Comparison of ENCODE assay signal across 20 cellular contexts in the genomic region with DNA sequence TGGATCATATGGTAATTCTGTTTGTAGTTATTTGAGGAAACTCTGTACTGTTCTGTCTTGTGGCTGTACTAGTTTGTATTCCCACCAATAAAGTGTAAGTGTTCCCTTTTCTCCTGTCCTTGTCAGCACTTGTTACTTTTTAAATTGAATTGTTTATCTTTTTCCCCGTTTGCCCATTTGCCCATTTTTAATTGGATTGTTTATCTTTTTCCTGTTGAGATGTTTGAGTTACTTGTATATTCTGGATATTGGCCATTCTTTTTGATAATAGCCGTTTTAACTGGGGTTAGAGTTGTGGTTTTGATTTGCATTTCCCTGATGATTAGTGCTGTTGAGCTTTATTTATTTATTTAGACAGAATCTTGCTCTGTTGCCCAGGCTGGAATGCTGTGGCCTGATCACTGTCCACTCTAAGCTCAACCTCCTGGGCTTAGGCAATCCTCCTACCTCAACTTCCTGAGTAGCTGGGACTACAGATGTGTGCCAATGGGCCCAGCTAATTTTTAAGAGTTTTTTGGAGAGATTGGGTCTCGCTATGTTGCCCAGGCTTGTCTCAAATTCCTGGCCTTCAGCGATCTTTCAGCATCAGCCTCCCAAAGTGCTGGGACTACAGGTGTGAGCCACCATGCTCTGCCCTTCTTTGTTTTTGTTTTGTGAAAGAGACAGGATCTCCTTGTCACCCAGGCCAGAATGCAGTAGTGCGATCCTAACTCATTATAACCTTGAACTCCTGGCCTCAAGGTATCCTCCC. TPM values are rescaled to one million over a fixed set of nuclear protein-coding genes. Genes with fewer than 3 reads are reported as not detected.
A peak's percentile ranks its signal among the peaks of the same experiment; 100 is the strongest.
DNase-seq lines count a peak whose midpoint lies in the region; ATAC-seq and TF ChIP-seq lines count a peak whose summit lies in the region.
"Had no signal": no experiment of that assay in that cellular context is flagged by ENCODE, and none has a peak within 500 bp of the region (broad histone marks: within the 10 kb centered on the region; RNA-seq: fewer than 3 reads in every experiment).

No MANE protein-coding gene starts in this region.

- H2BK15ac ChIP-seq in IMR-90 (ENCODE audit: low read depth, low read length): peak overlapping the region; percentile 17; the same call in 1 of the 3 replicates

- dilution Hi-C loops in IMR-90 (cut with HindIII; ENCODE audit: low sequenced_read_pairs, unreplicated experiment): no loop called here

- TF ChIP-seq POLR2A in IMR-90 (IDR thresholded peaks at IDR 0.05; ENCODE audit: low read depth, low read length) (no peak), right lobe of liver (IDR thresholded peaks at IDR 0.05) (no peak), breast epithelium (IDR thresholded peaks at IDR 0.05) (no peak)

- WGBS in IMR-90 (ENCODE audit: extremely low coverage in 2 of 2, insufficient read length in 1 of 2), 2 experiments: no CpG with 5 or more reads among the region's 5 CpGs
- WGBS in right lobe of liver (ENCODE audit: insufficient coverage, low coverage, low lambda C conversion rate, missing lambda C conversion rate): 49% methylated on average over 3 of the region's 5 CpGs

- no TSS peak for BruUV-seq in IMR-90 (replicated peaks; lab: Mats Ljungman, UMichigan)

- H3K79me1 ChIP-seq in IMR-90 (ENCODE audit: low read depth in 1 of 2, low read length in 2 of 2): peaks cover 13 to 73% of the 10 kb centered on the region in 2 experiments; a peak in 3 of 4 replicates

- H4K91ac ChIP-seq in IMR-90 (ENCODE audit: insufficient read depth, low read depth, low read length): no peak overlapping the region

- CTCF ChIA-PET in IMR-90 (lab: Yijun Ruan, JAX) (no interaction called here), GM10248 (lab: Yijun Ruan, JAX) (interaction anchor here (0.9 kb wide), 1 partner anchor 9 kb away, joined by 3 read pairs; no protein-coding TSS in a partner anchor)

- no peaks in the 10 kb centered on the region for H3K27me3 ChIP-seq in IMR-90 (ENCODE audit: control insufficient read depth, insufficient read depth, low read length)
- no peaks in the 10 kb centered on the region for H3K27me3 ChIP-seq in right lobe of liver
- H3K27me3 ChIP-seq in breast epithelium: no peaks in the 10 kb centered on the region

- no peak overlapping the region for H3K4me2 ChIP-seq in IMR-90 (ENCODE audit: low read depth, low read length)

- in situ Hi-C loops in IMR-90 (cut with MboI; ENCODE audit: low sequenced_read_pairs): no loop called here

- H3K9me3 ChIP-seq in IMR-90 (ENCODE audit: control insufficient read depth, insufficient read depth, low read length) (no peaks in the 10 kb centered on the region), right lobe of liver (no peaks in the 10 kb centered on the region), breast epithelium (no peaks in the 10 kb centered on the region)

- H3K56ac ChIP-seq in IMR-90 (ENCODE audit: extremely low read depth, insufficient read depth, low read length): no peak overlapping the region

- DNase-seq in AG09319 (ENCODE audit: extremely low read depth, low read depth) (peak; percentile 81), IMR-90 (peak; percentile 67), choroid plexus epithelial cell (ENCODE audit: low read depth) (peak; percentile 62), right lobe of liver (no peak), NCI-H510A treated with DMSO at 0.1 percent for 48 hours (lab: John Stamatoyannopoulos, UW) (no peak), hippocampal formation (lab: John Stamatoyannopoulos, UW) (no peak), breast epithelium (ENCODE audit: low spot score in 2 of 2) (no peak), GM10248 (ENCODE audit: extremely low spot score) (no peak)
- DNase-seq: 8988T; activated gamma-delta T cell; anterior cingulate cortex; CD4-positive, alpha-beta T cell; dermis blood vessel endothelial cell; DMS79 treated with DMSO at 0.1 percent for 48 hours; NCI-H1092 treated with DMSO at 0.1 percent for 48 hours; PC-3; T-helper 9 cell had no signal

- no peak for TF ChIP-seq RAD21 in IMR-90 (IDR thresholded peaks at IDR 0.05; ENCODE audit: low read length)

- H3K4me3 ChIP-seq in IMR-90 (ENCODE audit: insufficient read depth, low read depth, low read length) (no peak overlapping the region), choroid plexus epithelial cell (ENCODE audit: low read depth, low read length) (no peak overlapping the region), right lobe of liver (no peak overlapping the region), breast epithelium (no peak overlapping the region)
- H3K4me3 ChIP-seq: K562, SK-N-MC had no signal

- H3K14ac ChIP-seq in IMR-90 (replicated peaks; ENCODE audit: low read depth, low read length): no peak overlapping the region

- H2BK5ac ChIP-seq in IMR-90 (ENCODE audit: low read depth, low read length, poor library complexity, severe bottlenecking): peak overlapping the region; percentile 1

- peaks cover 12% of the 10 kb centered on the region for H3K4me1 ChIP-seq in IMR-90 (ENCODE audit: control insufficient read depth, insufficient read depth, low read length)
- peaks cover 0 to 20% (median 5%) of the 10 kb centered on the region in 4 donors for H3K4me1 ChIP-seq in right lobe of liver
- H3K4me1 ChIP-seq in breast epithelium: peaks cover 3 to 5% of the 10 kb centered on the region in 2 donors

- H2BK20ac ChIP-seq in IMR-90 (ENCODE audit: low read depth, low read length): peak overlapping the region; percentile 48; the same call in 1 of the 2 replicates

- peaks cover 18% of the 10 kb centered on the region for H3K9me1 ChIP-seq in IMR-90 (ENCODE audit: insufficient read depth, low read length)

- intact Hi-C loops in IMR-90 (cut with micrococcal nuclease) (loop anchor here (5.0 kb wide), 1 partner anchor 53 kb away; no protein-coding TSS in a partner anchor), right lobe of liver (cut with DNase I) (no loop called here), breast epithelium (cut with DNase I; ENCODE audit: low total_unique reads) (no loop called here)

- no peak overlapping the region for H4K5ac ChIP-seq in IMR-90 (ENCODE audit: low read depth, low read length)

- H4K8ac ChIP-seq in IMR-90 (ENCODE audit: low read depth in 2 of 2, low read length in 2 of 2): peak overlapping the region in 1 of 2 experiments; percentile 0; a peak in 1 of 4 replicates

- H3K27ac ChIP-seq in IMR-90 (ENCODE audit: insufficient read depth, low read length) (peak overlapping the region; percentile 52; the same call in 1 of the 2 replicates), right lobe of liver (no peak overlapping the region), breast epithelium (peak overlapping the region in 1 of 2 donors; percentile 31)
- H3K27ac ChIP-seq: SK-N-MC had no signal

- no peak for TF ChIP-seq CTCF in AG09319 (IDR thresholded peaks at IDR 0.05; ENCODE audit: low read depth, low read length)
- TF ChIP-seq CTCF in IMR-90 (conservative IDR thresholded peaks at IDR 0.05; ENCODE audit: low read depth, low read length): no peak
- no peak for TF ChIP-seq CTCF in choroid plexus epithelial cell (conservative IDR thresholded peaks at IDR 0.05; ENCODE audit: low read depth, low read length)
- TF ChIP-seq CTCF in right lobe of liver (IDR thresholded peaks at IDR 0.05): no peak
- no peak for TF ChIP-seq CTCF in breast epithelium (IDR thresholded peaks at IDR 0.05)
- no peak for TF ChIP-seq CTCF in GM10248 (IDR thresholded peaks at IDR 0.05; ENCODE audit: control extremely low read depth, extremely low read depth, low read depth, missing control alignments)

- H4K20me1 ChIP-seq in IMR-90 (ENCODE audit: insufficient read depth, low read length): peaks cover 63% of the 10 kb centered on the region

- POLR2A ChIA-PET in IMR-90 (lab: Charles Lee; ENCODE audit: unreplicated experiment): no interaction called here
- POLR2A ChIA-PET in GM10248 (lab: Yijun Ruan, JAX): interaction anchor here (1.2 kb wide), 1 partner anchor 10 kb away, joined by 3 read pairs; no protein-coding TSS in a partner anchor

- H3K4ac ChIP-seq in IMR-90 (ENCODE audit: low read depth, low read length): no peak overlapping the region

- ATAC-seq in IMR-90 (ENCODE audit: low read depth): peak; percentile 74
- ATAC-seq in right lobe of liver: peak; percentile 47 to 75 (median 62)
- ATAC-seq: K562; natural killer cell treated with Interleukin-12 subunit alpha and Interleukin-12 subunit beta and Interleukin-15 and Interleukin-18, amount 100 ng/mL, for 72 hours; PC-3 had no signal

- no peak overlapping the region for H2BK120ac ChIP-seq in IMR-90 (ENCODE audit: low read depth, low read length)

- H3K9ac ChIP-seq in IMR-90 (ENCODE audit: low read depth, low read length): no peak overlapping the region

- H2AFZ ChIP-seq in IMR-90 (replicated peaks; ENCODE audit: low read length, poor library complexity): no peak overlapping the region

- H2AK9ac ChIP-seq in IMR-90 (replicated peaks; ENCODE audit: low read depth, low read length, poor library complexity): peak overlapping the region; percentile 23

- H3K36me3 ChIP-seq in IMR-90 (ENCODE audit: control insufficient read depth, insufficient read depth, low read length) (no peaks in the 10 kb centered on the region), right lobe of liver (no peaks in the 10 kb centered on the region), breast epithelium (no peaks in the 10 kb centered on the region)

- no peak overlapping the region for H2AK5ac ChIP-seq in IMR-90 (ENCODE audit: low read depth, low read length)

- no peak overlapping the region for H3K23ac ChIP-seq in IMR-90 (ENCODE audit: low read depth, low read length)

- no peak overlapping the region for H3K18ac ChIP-seq in IMR-90 (ENCODE audit: low read depth, low read length)

TF ChIP-seq in IMR-90, 13 proteins besides CTCF, POLR2A, EP300 and RAD21:
- peak; percentile 73 for TF ChIP-seq CEBPB (IDR thresholded peaks at IDR 0.05; ENCODE audit: low read depth, low read length)
- no peak for TF ChIP-seq SMC3 (IDR thresholded peaks at IDR 0.05; ENCODE audit: low read depth, low read length)
- TF ChIP-seq BHLHE40 (IDR thresholded peaks at IDR 0.05; ENCODE audit: low read depth, low read length): 0 out of 2 replicates have a peak, but pooled peaks have one; percentile 16
- TF ChIP-seq NFE2L2 (IDR thresholded peaks at IDR 0.05; ENCODE audit: low read depth, low read length): no peak

RNA-seq across cellular contexts. Expression of gene BMPR1A, which starts 23.0 kb away (rescaled TPM):
- total RNA-seq in IMR-90 (2012; rRNA removed) (93.7 and 94.7 TPM in 2 replicates), right lobe of liver (10 to 100 TPM in 5 of 6 experiments, 1 to 10 TPM in 1; 9.9 to 20.4 (median 12.4) TPM), breast epithelium (10 to 100 TPM; 49.8 to 87.2 (median 57.4) TPM)
- 13.5 and 15.9 TPM in 2 replicates for polyA plus RNA-seq in IMR-90 (2012; rRNA removed)
- 3.4 and 4.9 TPM in 2 replicates for polyA plus RNA-seq in IMR-90 (2012; cell fraction: cytosol; rRNA removed)
- polyA plus RNA-seq in IMR-90 (2012; cell fraction: nucleus; rRNA removed; ENCODE audit: low replicate concordance): 1.3 and 16.0 TPM in 2 replicates

Comparison
In these comparisons a context has a peak if more than half of its experiments do, and no peak if none do; other contexts are left out.
1. DNase-seq: peak in AG09319 (single experiment), IMR-90 (single experiment) and choroid plexus epithelial cell (single experiment); none in right lobe of liver (0 of 3), NCI-H510A treated with DMSO at 0.1 percent for 48 hours (single experiment), hippocampal formation (0 of 2), breast epithelium (0 of 2) and GM10248 (single experiment).